8 cellular contexts compared by ENCODE assay signal in the genomic region with DNA sequence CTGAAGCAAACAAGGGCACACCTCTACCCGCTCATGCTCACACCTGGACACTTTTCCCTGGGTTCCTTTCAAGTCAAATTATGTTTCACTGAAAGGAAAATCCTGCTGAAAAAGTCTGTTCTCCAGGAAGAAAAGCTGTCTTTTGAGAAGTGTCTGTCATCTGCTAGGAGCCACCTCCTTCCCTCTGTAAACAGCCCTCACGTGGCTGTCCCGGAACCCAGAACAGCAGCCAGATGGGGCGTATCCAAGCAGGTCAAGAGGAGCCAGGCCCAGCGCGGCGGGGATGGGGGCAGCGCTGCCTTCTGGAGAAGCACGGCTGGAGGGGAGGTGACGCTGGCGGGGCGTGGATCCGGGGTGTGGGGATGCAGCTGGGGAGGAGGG. TPM values are rescaled to one million over a fixed set of nuclear protein-coding genes. Genes with fewer than 3 reads are reported as not detected.
DNase-seq lines count a peak whose midpoint lies in the region; ATAC-seq and TF ChIP-seq lines count a peak whose summit lies in the region.

A gene (minus strand): TSS at position 162 of the 381 bp plus-strand sequence. CDS start 205 bp downstream, outside the sequence.

- H3K27ac ChIP-seq in skeletal muscle tissue (ENCODE audit: low read depth, low read length): peak within 1 kb of the TSS; percentile 98

- H3K27ac Mint-ChIP-seq in chondrocyte (ENCODE audit: unreplicated experiment): peak within 1 kb of the TSS; percentile 88

- no peaks in the 10 kb centered on the region for H3K9me3 Mint-ChIP-seq in chondrocyte (ENCODE audit: low read depth)

- H3K4me1 Mint-ChIP-seq in chondrocyte (ENCODE audit: low read depth): peaks cover 18% of the 10 kb centered on the region

- peak within 1 kb of the TSS; percentile 70 for H3K4me3 ChIP-seq in WI38 (ENCODE audit: low read depth, low read length)
- H3K4me3 ChIP-seq in skeletal muscle tissue (ENCODE audit: low read length in 3 of 3): peak within 1 kb of the TSS; percentile 80 to 83 (median 83)

- peaks cover 5% of the 10 kb centered on the region for H3K36me3 Mint-ChIP-seq in chondrocyte (ENCODE audit: low read depth)

- no peak for ATAC-seq in HG02973 (IDR thresholded peaks at IDR 0.05; ENCODE audit: unreplicated experiment)

- DNase-seq in activated gamma-delta T cell treated with Interleukin-2 at 50 U/mL for 16 hours (peak; percentile 42), activated gamma-delta T cell (lab: John Stamatoyannopoulos, UW) (no peak), NCI-H2196 treated with DMSO at 0.1 percent for 48 hours (lab: John Stamatoyannopoulos, UW; ENCODE audit: unreplicated experiment) (peak; percentile 90), chondrocyte (ENCODE audit: low spot score) (no peak), iris pigment epithelial cell (ENCODE audit: low read depth) (peak; percentile 77)

- no peaks in the 10 kb centered on the region for H3K27me3 ChIP-seq in skeletal muscle tissue (ENCODE audit: control insufficient read depth in 3 of 3, insufficient read depth in 3 of 3, low read length in 3 of 3)

- peaks cover 27 to 43% (median 40%) of the 10 kb centered on the region in 3 donors for H3K4me1 ChIP-seq in skeletal muscle tissue (ENCODE audit: control insufficient read depth in 3 of 3, insufficient read depth in 3 of 3, low read length in 3 of 3)

- peaks cover 9 to 14% (median 10%) of the 10 kb centered on the region in 3 donors for H3K36me3 ChIP-seq in skeletal muscle tissue (ENCODE audit: control insufficient read depth in 3 of 3, insufficient read depth in 3 of 3, low read length in 3 of 3)

- H3K9ac ChIP-seq in skeletal muscle tissue (ENCODE audit: low read depth in 1 of 3, low read length in 3 of 3): peak within 1 kb of the TSS; percentile 86 to 94 (median 89)

- TF ChIP-seq CTCF in WI38 (IDR thresholded peaks at IDR 0.05; ENCODE audit: low read depth, low read length) (no peak), chondrocyte (IDR thresholded peaks at IDR 0.05) (no peak)

- no peaks in the 10 kb centered on the region for H3K27me3 Mint-ChIP-seq in chondrocyte (ENCODE audit: low read depth)

- H3K9me3 ChIP-seq in skeletal muscle tissue (ENCODE audit: control insufficient read depth in 3 of 3, low read length in 3 of 3): no peaks in the 10 kb centered on the region

- H3K4me3 Mint-ChIP-seq in chondrocyte (ENCODE audit: unreplicated experiment): peak within 1 kb of the TSS; percentile 70

RNA-seq across cellular contexts. Expression of the gene that starts here (rescaled TPM):
- total RNA-seq in chondrocyte: 3.6 to 4.2 TPM (median 4.1 TPM) in 3 replicates
- total RNA-seq in skeletal muscle tissue: 1.0 TPM

Comparison
In these comparisons a context has a peak if more than half of its experiments do, and no peak if none do; other contexts are left out.
1. DNase-seq: peak in activated gamma-delta T cell treated with Interleukin-2 at 50 U/mL for 16 hours (single experiment), NCI-H2196 treated with DMSO at 0.1 percent for 48 hours (single experiment) and iris pigment epithelial cell (single experiment); none in activated gamma-delta T cell (single experiment) and chondrocyte (single experiment).